In genomic region chr18:46573156-46573555, GRCh38 we compare ENCODE assay signal across 21 cellular contexts.
DNase-seq lines count a peak whose midpoint lies in the region.
"Had no signal": no experiment of that assay in that cellular context is flagged by ENCODE, and none has a peak within 500 bp of the region (broad histone marks: within the 10 kb centered on the region; RNA-seq: fewer than 3 reads in every experiment).

No MANE protein-coding gene starts in this region.

- no peak overlapping the region for H3K4me3 ChIP-seq in BLaER1 treated with 17β-estradiol and CSF1 and Interleukin-3, amounts not matched to agents 10 nM and 100 nM
- H3K4me3 ChIP-seq in SK-N-MC = no peak overlapping the region
- H3K4me3 ChIP-seq: A549, HAP-1 had no signal

- no peaks in the 10 kb centered on the region for H3K27me3 Mint-ChIP-seq in activated naive CD4-positive, alpha-beta T cell treated with anti-CD3 and anti-CD28 coated beads for 36 hours (ENCODE audit: low read depth)
- H3K27me3 Mint-ChIP-seq in activated CD4-positive, alpha-beta T cell treated with anti-CD3 and anti-CD28 coated beads, Interleukin-2, amount 10 ng/mL, durations not matched to agents 24 days and 14 days = no peaks in the 10 kb centered on the region

- H3K36me3 ChIP-seq in BLaER1 treated with 17β-estradiol and CSF1 and Interleukin-3, amounts not matched to agents 10 nM and 100 nM = peaks cover 0 to 4% (median 0%) of the 10 kb centered on the region in 11 experiments; a peak in 1 of 22 replicates
- peaks cover 97% of the 10 kb centered on the region for H3K36me3 ChIP-seq in SK-N-MC (ENCODE audit: insufficient read depth, low read length)
- H3K36me3 ChIP-seq: BE2C, HAP-1 had no signal

- no peaks in the 10 kb centered on the region for H3K9me3 Mint-ChIP-seq in activated naive CD4-positive, alpha-beta T cell treated with anti-CD3 and anti-CD28 coated beads for 36 hours
- H3K9me3 Mint-ChIP-seq in activated CD4-positive, alpha-beta T cell treated with anti-CD3 and anti-CD28 coated beads, Interleukin-2, amount 10 ng/mL, durations not matched to agents 24 days and 14 days = no peaks in the 10 kb centered on the region
- H3K9me3 Mint-ChIP-seq: CD8-positive, alpha-beta T cell; HFFc6 had no signal

- no peaks in the 10 kb centered on the region for H3K27me3 ChIP-seq in BLaER1 treated with 17β-estradiol and CSF1 and Interleukin-3, amounts not matched to agents 10 nM and 100 nM
- H3K27me3 ChIP-seq: BE2C had no signal

- CTCF ChIA-PET in activated naive CD4-positive, alpha-beta T cell treated with anti-CD3 and anti-CD28 coated beads for 36 hours (lab: Charles Lee) = no interaction called here

- H4K20me1 ChIP-seq in BLaER1 treated with 17β-estradiol and CSF1 and Interleukin-3, amounts not matched to agents 10 nM and 100 nM = no peaks in the 10 kb centered on the region

- H3K9me3 ChIP-seq in BLaER1 treated with 17β-estradiol and CSF1 and Interleukin-3, amounts not matched to agents 10 nM and 100 nM (replicated peaks in 1 of 11) = no peaks in the 10 kb centered on the region; a peak in 1 of 22 replicates
- H3K9me3 ChIP-seq in SK-N-MC (ENCODE audit: low read depth, low read length) = no peaks in the 10 kb centered on the region
- H3K9me3 ChIP-seq: A549, BE2C, Caco-2, HAP-1 had no signal

- no peak overlapping the region for H3K9ac ChIP-seq in BLaER1 treated with 17β-estradiol and CSF1 and Interleukin-3, amounts not matched to agents 10 nM and 100 nM
- no peak overlapping the region for H3K9ac ChIP-seq in SK-N-MC (ENCODE audit: insufficient read length)

- H3K4me3 Mint-ChIP-seq in activated naive CD4-positive, alpha-beta T cell treated with anti-CD3 and anti-CD28 coated beads for 36 hours = no peak overlapping the region
- H3K4me3 Mint-ChIP-seq in activated CD4-positive, alpha-beta T cell treated with anti-CD3 and anti-CD28 coated beads, Interleukin-2, amount 10 ng/mL, durations not matched to agents 24 days and 14 days = no peak overlapping the region
- H3K4me3 Mint-ChIP-seq: CD4-positive, CD25-positive, alpha-beta regulatory T cell; CD8-positive, alpha-beta T cell; HFFc6 had no signal

- H3K4me1 Mint-ChIP-seq in activated naive CD4-positive, alpha-beta T cell treated with anti-CD3 and anti-CD28 coated beads for 36 hours (ENCODE audit: low read depth) = no peaks in the 10 kb centered on the region
- no peaks in the 10 kb centered on the region for H3K4me1 Mint-ChIP-seq in activated CD4-positive, alpha-beta T cell treated with anti-CD3 and anti-CD28 coated beads, Interleukin-2, amount 10 ng/mL, durations not matched to agents 24 days and 14 days
- H3K4me1 Mint-ChIP-seq: CD4-positive, CD25-positive, alpha-beta regulatory T cell had no signal

- no peaks in the 10 kb centered on the region for H3K36me3 Mint-ChIP-seq in activated naive CD4-positive, alpha-beta T cell treated with anti-CD3 and anti-CD28 coated beads for 36 hours (ENCODE audit: low read depth)
- no peaks in the 10 kb centered on the region for H3K36me3 Mint-ChIP-seq in activated CD4-positive, alpha-beta T cell treated with anti-CD3 and anti-CD28 coated beads, Interleukin-2, amount 10 ng/mL, durations not matched to agents 24 days and 14 days (ENCODE audit: low read depth)
- H3K36me3 Mint-ChIP-seq: CD4-positive, CD25-positive, alpha-beta regulatory T cell; CD8-positive, alpha-beta T cell had no signal

- no peak for DNase-seq in SK-N-MC (ENCODE audit: low read depth, low spot score)
- peak; percentile 4 for DNase-seq in medulla oblongata (ENCODE audit: extremely low spot score)
- no peak for DNase-seq in activated naive CD4-positive, alpha-beta T cell treated with anti-CD3 and anti-CD28 coated beads for 36 hours
- no peak for DNase-seq in activated CD4-positive, alpha-beta T cell treated with anti-CD3 and anti-CD28 coated beads, Interleukin-2, amount 10 ng/mL, durations not matched to agents 24 days and 14 days
- DNase-seq in ecto neural progenitor cell (ENCODE audit: low spot score) = no peak
- DNase-seq in NCI-H1417 (lab: John Stamatoyannopoulos, UW) = no peak
- DNase-seq: 8988T; ACHN; AML-193; BE2C; Caco-2; CD4-positive, CD25-positive, alpha-beta regulatory T cell; CD8-positive, alpha-beta T cell; DMS153; DND-41; GOT3; HFFc6 had no signal

- H3K4me2 ChIP-seq in BLaER1 treated with 17β-estradiol and CSF1 and Interleukin-3, amounts not matched to agents 10 nM and 100 nM = peak overlapping the region in 6 of 11 experiments; percentile 17 to 75 (median 62); a peak in 8 of 22 replicates
- H3K4me2 ChIP-seq: A549 had no signal

- H3K27ac Mint-ChIP-seq in activated naive CD4-positive, alpha-beta T cell treated with anti-CD3 and anti-CD28 coated beads for 36 hours = no peak overlapping the region
- no peak overlapping the region for H3K27ac Mint-ChIP-seq in activated CD4-positive, alpha-beta T cell treated with anti-CD3 and anti-CD28 coated beads, Interleukin-2, amount 10 ng/mL, durations not matched to agents 24 days and 14 days
- H3K27ac Mint-ChIP-seq: CD4-positive, CD25-positive, alpha-beta regulatory T cell; CD8-positive, alpha-beta T cell; HFFc6 had no signal

- intact Hi-C loops in activated naive CD4-positive, alpha-beta T cell treated with anti-CD3 and anti-CD28 coated beads for 36 hours (cut with micrococcal nuclease) = no loop called here
- intact Hi-C loops in activated CD4-positive, alpha-beta T cell treated with anti-CD3 and anti-CD28 coated beads, Interleukin-2, amount 10 ng/mL, durations not matched to agents 24 days and 14 days (cut with micrococcal nuclease) = no loop called here

- no peak overlapping the region for H3K27ac ChIP-seq in BLaER1 treated with 17β-estradiol and CSF1 and Interleukin-3, amounts not matched to agents 10 nM and 100 nM
- peak overlapping the region; percentile 31; the same call in 1 of the 2 replicates for H3K27ac ChIP-seq in SK-N-MC
- H3K27ac ChIP-seq: A549, C4-2B had no signal

- H3K4me1 ChIP-seq in BLaER1 treated with 17β-estradiol and CSF1 and Interleukin-3, amounts not matched to agents 10 nM and 100 nM = peaks cover 14 to 19% (median 17%) of the 10 kb centered on the region in 10 experiments
- H3K4me1 ChIP-seq: A549, BE2C, Caco-2, HAP-1 had no signal
